25 cellular contexts compared by ENCODE assay signal in the genomic region with DNA sequence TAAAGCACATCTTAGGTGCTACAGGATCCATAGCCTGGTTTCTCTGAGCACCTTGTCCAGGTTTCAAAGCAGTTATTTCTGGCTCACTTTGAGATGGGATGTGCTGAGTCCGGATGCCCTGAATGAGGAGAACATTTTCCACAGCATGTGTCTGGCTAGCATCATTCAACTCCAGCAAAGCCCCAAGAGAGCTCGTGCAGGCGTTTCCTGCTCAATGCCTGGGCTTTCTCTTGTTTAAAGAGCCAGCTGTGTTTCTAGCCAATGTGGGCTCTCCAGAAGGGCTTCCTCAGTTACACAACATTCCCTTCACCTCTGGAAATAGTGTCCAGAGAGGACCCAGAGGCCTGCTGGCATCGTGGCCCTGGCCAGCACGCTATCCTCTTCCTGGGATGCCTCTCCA.
"Had no signal": no experiment of that assay in that cellular context is flagged by ENCODE, and none has a peak within 500 bp of the region (broad histone marks: within the 10 kb centered on the region; RNA-seq: fewer than 3 reads in every experiment).

No MANE protein-coding gene starts in this region.

- H3K4me3 Mint-ChIP-seq: activated B cell treated with CpG ODN at 0.5 μM for 24 hours; activated CD4-positive, alpha-beta memory T cell treated with anti-CD3 and anti-CD28 coated beads for 36 hours; activated CD4-positive, alpha-beta T cell treated with anti-CD3 and anti-CD28 coated beads, Interleukin-2, amount 10 ng/mL, durations not matched to agents 24 days and 14 days; activated naive CD4-positive, alpha-beta T cell treated with anti-CD3 and anti-CD28 coated beads, Interleukin-2, amount 10 ng/mL, durations not matched to agents 7 days and 5 days; activated naive CD8-positive, alpha-beta T cell treated with anti-CD3 and anti-CD28 coated beads for 36 hours; activated T-cell treated with anti-CD3 and anti-CD28 coated beads, Interleukin-2, amount 50 U/mL, for 4 hours; T-helper 17 cell had no signal

- H3K27ac ChIP-seq: brain microvascular endothelial cell had no signal

- H3K36me3 Mint-ChIP-seq: activated CD4-positive, alpha-beta memory T cell treated with anti-CD3 and anti-CD28 coated beads for 36 hours; activated naive CD4-positive, alpha-beta T cell treated with anti-CD3 and anti-CD28 coated beads, Interleukin-2, amount 10 ng/mL, durations not matched to agents 7 days and 5 days; activated naive CD8-positive, alpha-beta T cell treated with anti-CD3 and anti-CD28 coated beads for 36 hours had no signal

- H3K36me3 ChIP-seq: brain microvascular endothelial cell had no signal

- H3K4me3 ChIP-seq: K562 had no signal

- DNase-seq: activated B cell treated with CpG ODN at 0.5 μM for 24 hours; activated CD4-positive, alpha-beta memory T cell treated with anti-CD3 and anti-CD28 coated beads for 36 hours; activated CD4-positive, alpha-beta T cell treated with anti-CD3 and anti-CD28 coated beads for 1 hour; activated CD4-positive, alpha-beta T cell treated with anti-CD3 and anti-CD28 coated beads, Interleukin-2, amount 10 ng/mL, durations not matched to agents 24 days and 14 days; activated CD8-positive, alpha-beta memory T cell treated with anti-CD3 and anti-CD28 coated beads for 24 hours; activated gamma-delta T cell treated with Interleukin-2 at 50 U/mL for 16 hours; activated naive CD4-positive, alpha-beta T cell treated with anti-CD3 and anti-CD28 coated beads, Interleukin-2, amount 10 ng/mL, durations not matched to agents 7 days and 5 days; activated naive CD8-positive, alpha-beta T cell treated with anti-CD3 and anti-CD28 coated beads for 36 hours; activated T-cell treated with anti-CD3 and anti-CD28 coated beads, Interleukin-2, amount 50 U/mL, for 4 hours; brain microvascular endothelial cell; caudate nucleus; Karpas-422; MM.1S; NCI-H1105; NCI-H1436; NCI-H1694 treated with DMSO at 0.1 percent for 48 hours; NCI-H2029 treated with DMSO at 0.1 percent for 48 hours; NCI-H345; NCI-H510A; NCI-H526 treated with DMSO at 0.1 percent for 48 hours; PC-3; SIG-M5; T-helper 17 cell; T-helper 9 cell had no signal

- H3K27me3 Mint-ChIP-seq: activated B cell treated with CpG ODN at 0.5 μM for 24 hours; activated CD4-positive, alpha-beta T cell treated with anti-CD3 and anti-CD28 coated beads, Interleukin-2, amount 10 ng/mL, durations not matched to agents 24 days and 14 days had no signal

- H3K27ac Mint-ChIP-seq: activated B cell treated with CpG ODN at 0.5 μM for 24 hours; activated CD4-positive, alpha-beta memory T cell treated with anti-CD3 and anti-CD28 coated beads for 36 hours; activated CD4-positive, alpha-beta T cell treated with anti-CD3 and anti-CD28 coated beads, Interleukin-2, amount 10 ng/mL, durations not matched to agents 24 days and 14 days; activated naive CD4-positive, alpha-beta T cell treated with anti-CD3 and anti-CD28 coated beads, Interleukin-2, amount 10 ng/mL, durations not matched to agents 7 days and 5 days; activated naive CD8-positive, alpha-beta T cell treated with anti-CD3 and anti-CD28 coated beads for 36 hours; T-helper 17 cell had no signal

- H3K9me3 Mint-ChIP-seq: activated B cell treated with CpG ODN at 0.5 μM for 24 hours; activated CD4-positive, alpha-beta memory T cell treated with anti-CD3 and anti-CD28 coated beads for 36 hours; activated CD4-positive, alpha-beta T cell treated with anti-CD3 and anti-CD28 coated beads, Interleukin-2, amount 10 ng/mL, durations not matched to agents 24 days and 14 days; activated naive CD4-positive, alpha-beta T cell treated with anti-CD3 and anti-CD28 coated beads, Interleukin-2, amount 10 ng/mL, durations not matched to agents 7 days and 5 days; activated naive CD8-positive, alpha-beta T cell treated with anti-CD3 and anti-CD28 coated beads for 36 hours; activated T-cell treated with anti-CD3 and anti-CD28 coated beads, Interleukin-2, amount 50 U/mL, for 4 hours had no signal

- ATAC-seq: activated T-cell treated with anti-CD3 and anti-CD28 coated beads, Interleukin-2, amount 50 U/mL, for 4 hours; K562; PC-3; T-helper 17 cell had no signal

- H3K4me1 Mint-ChIP-seq: activated B cell treated with CpG ODN at 0.5 μM for 24 hours; activated CD4-positive, alpha-beta T cell treated with anti-CD3 and anti-CD28 coated beads, Interleukin-2, amount 10 ng/mL, durations not matched to agents 24 days and 14 days; activated naive CD4-positive, alpha-beta T cell treated with anti-CD3 and anti-CD28 coated beads, Interleukin-2, amount 10 ng/mL, durations not matched to agents 7 days and 5 days; activated naive CD8-positive, alpha-beta T cell treated with anti-CD3 and anti-CD28 coated beads for 36 hours; T-helper 17 cell had no signal

- H3K27me3 ChIP-seq: brain microvascular endothelial cell had no signal
